In genomic region chr14:50229646-50230045, GRCh38 we compare ENCODE assay signal across 8 cellular contexts. TPM values are rescaled to one million over a fixed set of nuclear protein-coding genes. Genes with fewer than 3 reads are reported as not detected.
A peak's percentile ranks its signal among the peaks of the same experiment; 100 is the strongest.
DNase-seq lines count a peak whose midpoint lies in the region; ATAC-seq and TF ChIP-seq lines count a peak whose summit lies in the region.

No MANE protein-coding gene starts in this region.

- peak overlapping the region; percentile 80 for H3K4me3 Mint-ChIP-seq in dendritic cell treated with granulocyte-macrophage colony-stimulating factor and Interleukin-4, amounts not matched to agents 40 ng/mL and 50 ng/mL, for 4 days
- H3K4me3 Mint-ChIP-seq in nephron, result peak overlapping the region; percentile 85 to 95 (median 94)

- H3K9me2 ChIP-seq in Karpas-422 (replicated peaks; ENCODE audit: insufficient read depth, low read length), result no peaks in the 10 kb centered on the region

- DNase-seq in BJ (ENCODE audit: low read depth) (no peak), Karpas-422 (peak; percentile 61), NCI-H2081 (lab: John Stamatoyannopoulos, UW) (no peak)

- H3K9me3 Mint-ChIP-seq in dendritic cell treated with granulocyte-macrophage colony-stimulating factor and Interleukin-4, amounts not matched to agents 40 ng/mL and 50 ng/mL, for 4 days, result no peaks in the 10 kb centered on the region
- H3K9me3 Mint-ChIP-seq in nephron, result no peaks in the 10 kb centered on the region

- no peak for TF ChIP-seq CTCF in BJ (IDR thresholded peaks at IDR 0.05; ENCODE audit: insufficient read depth, low read depth, low read length)
- no peak for TF ChIP-seq CTCF in nephron (IDR thresholded peaks at IDR 0.05; ENCODE audit: unreplicated experiment in 3 of 3)

- H3K4me3 ChIP-seq in BJ (ENCODE audit: low read depth, low read length), result peak overlapping the region; percentile 88
- peak overlapping the region; percentile 79 for H3K4me3 ChIP-seq in Karpas-422 (ENCODE audit: low read length)

- H3K27ac ChIP-seq in Karpas-422 (ENCODE audit: low read length), result peak overlapping the region; percentile 67

- POLR2A ChIA-PET in BJ (lab: Charles Lee), result no interaction called here

- peak overlapping the region; percentile 91 for H3K27ac Mint-ChIP-seq in dendritic cell treated with granulocyte-macrophage colony-stimulating factor and Interleukin-4, amounts not matched to agents 40 ng/mL and 50 ng/mL, for 4 days
- H3K27ac Mint-ChIP-seq in nephron, result peak overlapping the region; percentile 18 to 97 (median 92)

- H3K4me2 ChIP-seq in Karpas-422 (ENCODE audit: low read depth, low read length, poor library complexity, severe bottlenecking), result peak overlapping the region; percentile 82

- H3K79me2 ChIP-seq in Karpas-422 (ENCODE audit: low read length), result peaks cover 67% of the 10 kb centered on the region

- H3K27me3 ChIP-seq in BJ (ENCODE audit: control insufficient read depth, insufficient read depth, low read length) (no peaks in the 10 kb centered on the region), Karpas-422 (ENCODE audit: low read length) (no peaks in the 10 kb centered on the region)

- H3K36me3 ChIP-seq in BJ (ENCODE audit: control insufficient read depth, insufficient read depth, low read length) (no peaks in the 10 kb centered on the region; the same call in 1 of the 2 replicates), Karpas-422 (ENCODE audit: insufficient read depth, low read length) (peaks cover 7% of the 10 kb centered on the region)

- peaks cover 6% of the 10 kb centered on the region for H3K36me3 Mint-ChIP-seq in dendritic cell treated with granulocyte-macrophage colony-stimulating factor and Interleukin-4, amounts not matched to agents 40 ng/mL and 50 ng/mL, for 4 days (ENCODE audit: low read depth)
- H3K36me3 Mint-ChIP-seq in nephron (ENCODE audit: low read depth), result peaks cover 15% of the 10 kb centered on the region

- peaks cover 36% of the 10 kb centered on the region for H3K4me1 Mint-ChIP-seq in dendritic cell treated with granulocyte-macrophage colony-stimulating factor and Interleukin-4, amounts not matched to agents 40 ng/mL and 50 ng/mL, for 4 days (ENCODE audit: low read depth)
- peaks cover 60% of the 10 kb centered on the region for H3K4me1 Mint-ChIP-seq in nephron

- intact Hi-C loops in dendritic cell treated with granulocyte-macrophage colony-stimulating factor and Interleukin-4, amounts not matched to agents 40 ng/mL and 50 ng/mL, for 4 days (cut with micrococcal nuclease), result loop anchor here (5.0 to 10.0 kb wide), 4 partner anchors 33 to 603 kb away; partner anchors contain the start of genes DNAAF2, MAP4K5 and NIN

- peaks cover 48% of the 10 kb centered on the region for H3K4me1 ChIP-seq in Karpas-422 (ENCODE audit: low read length)

- no peaks in the 10 kb centered on the region for H4K20me1 ChIP-seq in Karpas-422 (ENCODE audit: insufficient read depth, low read depth, low read length)

- CTCF ChIA-PET in BJ (lab: Yijun Ruan, JAX), result no interaction called here

- peak overlapping the region; percentile 77 for H3K9ac ChIP-seq in Karpas-422 (ENCODE audit: low read length)

- no peaks in the 10 kb centered on the region for H3K9me3 ChIP-seq in Karpas-422 (ENCODE audit: low read length)

- no peak overlapping the region for H2AFZ ChIP-seq in Karpas-422 (ENCODE audit: low read length)

- no peaks in the 10 kb centered on the region for H3K27me3 Mint-ChIP-seq in dendritic cell treated with granulocyte-macrophage colony-stimulating factor and Interleukin-4, amounts not matched to agents 40 ng/mL and 50 ng/mL, for 4 days
- H3K27me3 Mint-ChIP-seq in nephron (ENCODE audit: low read depth), result no peaks in the 10 kb centered on the region

- ATAC-seq in HG02970 (IDR thresholded peaks at IDR 0.05; ENCODE audit: low FRiP score, unreplicated experiment) (no peak), HG03378 (IDR thresholded peaks at IDR 0.05; ENCODE audit: unreplicated experiment) (no peak), GM21717 (IDR thresholded peaks at IDR 0.05; ENCODE audit: unreplicated experiment) (no peak)

RNA-seq across cellular contexts. Expression of gene SOS2, which starts 1.7 kb away (rescaled TPM):
- polyA plus RNA-seq in BJ (2011; rRNA removed), result 6.4 and 10.0 TPM in 2 replicates
- polyA minus RNA-seq in BJ (2011; rRNA and poly(A)+ RNA removed), result 10.0 and 11.7 TPM in 2 replicates
- total RNA-seq in Karpas-422 (2014; rRNA removed; shearing (Covaris generic); ENCODE audit: low replicate concordance), result 49.9 and 84.1 TPM in 2 replicates
